ENCODE assay signal across 11 cellular contexts in genomic region chr12:9868951-9869306, GRCh38. TPM values are rescaled to one million over a fixed set of nuclear protein-coding genes. Genes with fewer than 3 reads are reported as not detected.
DNase-seq lines count a peak whose midpoint lies in the region; ATAC-seq and TF ChIP-seq lines count a peak whose summit lies in the region.
"Had no signal": no experiment of that assay in that cellular context is flagged by ENCODE, and none has a peak within 500 bp of the region (broad histone marks: within the 10 kb centered on the region; RNA-seq: fewer than 3 reads in every experiment).

No MANE protein-coding gene starts in this region.

- H3K79me2 ChIP-seq in H9 (ENCODE audit: insufficient read depth, low read length) = no peaks in the 10 kb centered on the region

- H2AFZ ChIP-seq in H9 (ENCODE audit: low read length) = no peak overlapping the region

- H3K4ac ChIP-seq in H9 (ENCODE audit: low read depth, low read length) = no peak overlapping the region

- no peak overlapping the region for H2BK5ac ChIP-seq in H9 (ENCODE audit: insufficient read length, low read length)

- peak overlapping the region; percentile 59 for H3K4me3 ChIP-seq in AG10803 (ENCODE audit: low read length)
- peak overlapping the region; percentile 65 for H3K4me3 ChIP-seq in LNCaP clone FGC (ENCODE audit: low read depth, low read length)

- H2BK12ac ChIP-seq in H9 (ENCODE audit: insufficient read length, low read depth, low read length) = no peak overlapping the region

- no CpG with 5 or more reads among the region's 4 CpGs for WGBS in H9 (ENCODE audit: extremely low coverage, insufficient read length, low lambda C conversion rate)

- no peak for DNase-seq in AG10803 (ENCODE audit: low read depth)
- DNase-seq in LNCaP clone FGC (ENCODE audit: low read depth) = no peak
- DNase-seq in central memory CD8-positive, alpha-beta T cell (ENCODE audit: low spot score in 2 of 2) = no peak
- no peak for DNase-seq in natural killer cell treated with Interleukin-12 subunit alpha and Interleukin-12 subunit beta and Interleukin-15 and Interleukin-18, amount 100 ng/mL, for 72 hours (ENCODE audit: low spot score)
- no peak for DNase-seq in H9
- no peak for DNase-seq in NCI-H2107 treated with DMSO at 0.1 percent for 48 hours (lab: John Stamatoyannopoulos, UW; ENCODE audit: unreplicated experiment)
- no peak for DNase-seq in NCI-H510A treated with DMSO at 0.1 percent for 48 hours (lab: John Stamatoyannopoulos, UW)
- DNase-seq: H7 had no signal

- peak overlapping the region; percentile 99 for H3K27ac Mint-ChIP-seq in central memory CD8-positive, alpha-beta T cell (ENCODE audit: low read depth)
- H3K27ac Mint-ChIP-seq in natural killer cell treated with Interleukin-12 subunit alpha and Interleukin-12 subunit beta and Interleukin-15 and Interleukin-18, amount 100 ng/mL, for 72 hours = peak overlapping the region; percentile 96 to 100
- no peak overlapping the region for H3K27ac Mint-ChIP-seq in H9

- H3K18ac ChIP-seq in H9 (ENCODE audit: insufficient read length, low read depth, low read length) = no peak overlapping the region

- H3K4me3 Mint-ChIP-seq in central memory CD8-positive, alpha-beta T cell = peak overlapping the region; percentile 92
- peak overlapping the region; percentile 98 for H3K4me3 Mint-ChIP-seq in natural killer cell treated with Interleukin-12 subunit alpha and Interleukin-12 subunit beta and Interleukin-15 and Interleukin-18, amount 100 ng/mL, for 72 hours
- H3K4me3 Mint-ChIP-seq in H9 = no peak overlapping the region

- peaks cover 2% of the 10 kb centered on the region for H4K20me1 ChIP-seq in H9 (ENCODE audit: control insufficient read depth, insufficient read depth, insufficient read length)

- no peak overlapping the region for H4K91ac ChIP-seq in H9 (ENCODE audit: insufficient read length, low read depth, low read length)

- H2BK20ac ChIP-seq in H9 (ENCODE audit: low read depth, low read length, poor library complexity, severe bottlenecking) = no peak overlapping the region

- H3K14ac ChIP-seq in H9 (ENCODE audit: insufficient read depth, low read length) = no peak overlapping the region

- TF ChIP-seq CTCF in AG10803 (conservative IDR thresholded peaks at IDR 0.05; ENCODE audit: low read length) = no peak
- TF ChIP-seq CTCF in LNCaP clone FGC (IDR thresholded peaks at IDR 0.05; ENCODE audit: control insufficient read depth, extremely low read depth, insufficient read depth) = no peak
- TF ChIP-seq CTCF in H9 (conservative IDR thresholded peaks at IDR 0.05) = no peak

- no peaks in the 10 kb centered on the region for H3K23me2 ChIP-seq in H9 (ENCODE audit: insufficient read length, low read depth, low read length, poor library complexity, severe bottlenecking)

- H3K4me1 Mint-ChIP-seq in central memory CD8-positive, alpha-beta T cell = peaks cover 44% of the 10 kb centered on the region
- peaks cover 40 to 43% of the 10 kb centered on the region in 2 donors for H3K4me1 Mint-ChIP-seq in natural killer cell treated with Interleukin-12 subunit alpha and Interleukin-12 subunit beta and Interleukin-15 and Interleukin-18, amount 100 ng/mL, for 72 hours (ENCODE audit: low read depth in 2 of 2)
- H3K4me1 Mint-ChIP-seq in H9 = peaks cover 24 to 27% of the 10 kb centered on the region in 2 experiments

- no peaks in the 10 kb centered on the region for H3K9me3 Mint-ChIP-seq in central memory CD8-positive, alpha-beta T cell
- no peaks in the 10 kb centered on the region for H3K9me3 Mint-ChIP-seq in natural killer cell treated with Interleukin-12 subunit alpha and Interleukin-12 subunit beta and Interleukin-15 and Interleukin-18, amount 100 ng/mL, for 72 hours
- no peaks in the 10 kb centered on the region for H3K9me3 Mint-ChIP-seq in H9

- no peak overlapping the region for H2BK120ac ChIP-seq in H9 (ENCODE audit: low read depth, low read length, poor library complexity, severe bottlenecking)

- H3K9me3 ChIP-seq in H9 (ENCODE audit: control insufficient read depth, low read depth, low read length) = no peaks in the 10 kb centered on the region

- no peak overlapping the region for H2AK5ac ChIP-seq in H9 (ENCODE audit: insufficient read length, low read length)

- peaks cover 19% of the 10 kb centered on the region for H3K36me3 Mint-ChIP-seq in central memory CD8-positive, alpha-beta T cell (ENCODE audit: insufficient read depth)
- peaks cover 28% of the 10 kb centered on the region for H3K36me3 Mint-ChIP-seq in natural killer cell treated with Interleukin-12 subunit alpha and Interleukin-12 subunit beta and Interleukin-15 and Interleukin-18, amount 100 ng/mL, for 72 hours
- H3K36me3 Mint-ChIP-seq in H9 (ENCODE audit: insufficient read depth in 1 of 3, low read depth in 3 of 3) = no peaks in the 10 kb centered on the region

- H3K9ac ChIP-seq in H9 (ENCODE audit: extremely low read depth, insufficient read length, low read length) = no peak overlapping the region

- H4K5ac ChIP-seq in H9 (ENCODE audit: insufficient read length, low read depth, low read length) = no peak overlapping the region

- ATAC-seq in central memory CD8-positive, alpha-beta T cell (replicated peaks; ENCODE audit: extremely low read depth, poor library complexity, severe bottlenecking) = no peak
- no peak for ATAC-seq in natural killer cell treated with Interleukin-12 subunit alpha and Interleukin-12 subunit beta and Interleukin-15 and Interleukin-18, amount 100 ng/mL, for 72 hours
- no peak for ATAC-seq in GM21526 (IDR thresholded peaks at IDR 0.05; ENCODE audit: low FRiP score, unreplicated experiment)

- H4K8ac ChIP-seq in H9 (replicated peaks; ENCODE audit: insufficient read length, low read depth, low read length) = no peak overlapping the region

- no peaks in the 10 kb centered on the region for H3K27me3 ChIP-seq in H9 (ENCODE audit: insufficient read depth, low read length)

- H3K4me1 ChIP-seq in H9 (ENCODE audit: insufficient read depth, low read length) = no peaks in the 10 kb centered on the region; the same call in 1 of the 2 replicates

- H3K23ac ChIP-seq in H9 (ENCODE audit: insufficient read length, low read depth, low read length) = no peak overlapping the region

- H2BK15ac ChIP-seq in H9 (ENCODE audit: low read depth, low read length) = no peak overlapping the region

- H3T11ph ChIP-seq in H9 (ENCODE audit: low read length) = no peak overlapping the region

- H3K27ac ChIP-seq in H9 (ENCODE audit: insufficient read length, low read depth, low read length) = no peak overlapping the region

- no peak overlapping the region for H3K4me2 ChIP-seq in H9 (ENCODE audit: insufficient read depth, insufficient read length, low read length)

- no peaks in the 10 kb centered on the region for H3K79me1 ChIP-seq in H9 (ENCODE audit: insufficient read depth, low read depth, low read length, poor library complexity, severe bottlenecking)

- H3K27me3 Mint-ChIP-seq in central memory CD8-positive, alpha-beta T cell = no peaks in the 10 kb centered on the region
- no peaks in the 10 kb centered on the region for H3K27me3 Mint-ChIP-seq in natural killer cell treated with Interleukin-12 subunit alpha and Interleukin-12 subunit beta and Interleukin-15 and Interleukin-18, amount 100 ng/mL, for 72 hours
- no peaks in the 10 kb centered on the region for H3K27me3 Mint-ChIP-seq in H9 (ENCODE audit: low read depth)

- H3K56ac ChIP-seq in H9 (ENCODE audit: insufficient read length, low read depth, low read length) = no peak overlapping the region

RNA-seq across cellular contexts. Expression of gene CLEC2B, which starts 0.2 kb away (rescaled TPM):
- 10 to 100 TPM; 26.7 to 70.3 TPM for total RNA-seq in natural killer cell treated with Interleukin-12 subunit alpha and Interleukin-12 subunit beta and Interleukin-15 and Interleukin-18, amount 100 ng/mL, for 72 hours
- total RNA-seq in H9 (2021) = not detected in 2 replicates
- total RNA-seq: H7 had no signal

RNA-seq across cellular contexts. Expression of gene KLRF2, which starts 12.4 kb away (rescaled TPM):
- not detected for total RNA-seq in natural killer cell treated with Interleukin-12 subunit alpha and Interleukin-12 subunit beta and Interleukin-15 and Interleukin-18, amount 100 ng/mL, for 72 hours
- not detected in 2 replicates for total RNA-seq in H9 (2021)
- total RNA-seq: Daoy, dermis microvascular lymphatic vessel endothelial cell, H7 had no signal

RNA-seq across cellular contexts. Expression of gene KLRF1, which starts 41.6 kb away (rescaled TPM):
- 1 to 10 TPM; 1.7 to 2.1 TPM for total RNA-seq in natural killer cell treated with Interleukin-12 subunit alpha and Interleukin-12 subunit beta and Interleukin-15 and Interleukin-18, amount 100 ng/mL, for 72 hours
- not detected in 2 replicates for total RNA-seq in H9 (2021)
- total RNA-seq: Daoy, dermis microvascular lymphatic vessel endothelial cell had no signal

Comparison
In these comparisons a context has a peak if more than half of its experiments do, and no peak if none do; other contexts are left out.
1. H3K27ac Mint-ChIP-seq: peak in central memory CD8-positive, alpha-beta T cell (single experiment) and natural killer cell treated with Interleukin-12 subunit alpha and Interleukin-12 subunit beta and Interleukin-15 and Interleukin-18, amount 100 ng/mL, for 72 hours (2 of 2); none in H9 (0 of 3).
2. H3K4me3 Mint-ChIP-seq: peak in central memory CD8-positive, alpha-beta T cell (single experiment) and natural killer cell treated with Interleukin-12 subunit alpha and Interleukin-12 subunit beta and Interleukin-15 and Interleukin-18, amount 100 ng/mL, for 72 hours (single experiment); none in H9 (0 of 2).
3. RNA of gene CLEC2B, which starts 0.2 kb away (total RNA-seq): 26.7 to 70.3 TPM in natural killer cell treated with Interleukin-12 subunit alpha and Interleukin-12 subunit beta and Interleukin-15 and Interleukin-18, amount 100 ng/mL, for 72 hours; not detected in H9; every median in the first group is over 10 times any median in the second.